Comparison of ENCODE assay signal across 2 cellular contexts in genomic region chr9:32701321-32702022, GRCh38.
TF ChIP-seq lines count a peak whose summit lies in the region.

No MANE protein-coding gene starts in this region.

TF ChIP-seq in A549, 52 proteins besides CTCF, POLR2A, EP300 and RAD21 (continued from another document):
- no peak for TF ChIP-seq MYC (IDR thresholded peaks at IDR 0.05; ENCODE audit: borderline replicate concordance, low read length)
- TF ChIP-seq RCOR1 (IDR thresholded peaks at IDR 0.05; ENCODE audit: low read depth, low read length): no peak
- no peak for TF ChIP-seq CBX2 (IDR thresholded peaks at IDR 0.05; ENCODE audit: borderline replicate concordance, low read depth)
- TF ChIP-seq MAX (IDR thresholded peaks at IDR 0.05): no peak
- no peak for TF ChIP-seq SMC3 (IDR thresholded peaks at IDR 0.05)
- no peak for TF ChIP-seq EHF (CRISPR knock-in tag; IDR thresholded peaks at IDR 0.05)

TF ChIP-seq in IMR-90, 13 proteins besides CTCF, POLR2A, EP300 and RAD21 (continued from another document):
- TF ChIP-seq MXI1 (IDR thresholded peaks at IDR 0.05; ENCODE audit: borderline replicate concordance, low read depth, low read length): no peak
- TF ChIP-seq USF2 (IDR thresholded peaks at IDR 0.05; ENCODE audit: low read depth, low read length): no peak
- no peak for TF ChIP-seq RCOR1 (IDR thresholded peaks at IDR 0.05; ENCODE audit: insufficient replicate concordance, low read length)
- no peak for TF ChIP-seq MAFK (IDR thresholded peaks at IDR 0.05; ENCODE audit: low read depth, low read length)
- no peak for TF ChIP-seq MAZ (IDR thresholded peaks at IDR 0.05; ENCODE audit: borderline replicate concordance, low read depth, low read length)
- TF ChIP-seq NFE2L2 (IDR thresholded peaks at IDR 0.05; ENCODE audit: low read depth, low read length): no peak
- TF ChIP-seq RFX5 (IDR thresholded peaks at IDR 0.05; ENCODE audit: low read depth, low read length): no peak
- no peak for TF ChIP-seq CHD1 (IDR thresholded peaks at IDR 0.05; ENCODE audit: low read depth, low read length)
- TF ChIP-seq ELK1 (IDR thresholded peaks at IDR 0.05; ENCODE audit: borderline replicate concordance, low read depth, low read length): no peak
